26 cellular contexts compared by ENCODE assay signal in genomic region chrX:120813982-120814381, GRCh38.
"Had no signal": no experiment of that assay in that cellular context is flagged by ENCODE, and none has a peak within 500 bp of the region (broad histone marks: within the 10 kb centered on the region; RNA-seq: fewer than 3 reads in every experiment).

No MANE protein-coding gene starts in this region.

- H3K4me1 ChIP-seq: prostate gland, right atrium auricular region, suprapubic skin, transverse colon, upper lobe of right lung, uterus had no signal

- H3K27ac Mint-ChIP-seq: effector memory CD8-positive, alpha-beta T cell; memory B cell; mesothelial cell of epicardium; naive B cell; natural killer cell treated with Interleukin-12 subunit alpha and Interleukin-12 subunit beta and Interleukin-15 and Interleukin-18, amount 100 ng/mL, for 72 hours; stimulated activated naive CD8-positive, alpha-beta T cell treated with anti-CD3 and anti-CD28 coated beads, Interleukin-15, amount 100 ng/mL, for 72 hours had no signal

- H3K4me2 ChIP-seq: smooth muscle cell had no signal

- H3K4me3 Mint-ChIP-seq: effector memory CD8-positive, alpha-beta T cell; memory B cell; mesothelial cell of epicardium; naive B cell; natural killer cell treated with Interleukin-12 subunit alpha and Interleukin-12 subunit beta and Interleukin-15 and Interleukin-18, amount 100 ng/mL, for 72 hours; stimulated activated naive CD8-positive, alpha-beta T cell treated with anti-CD3 and anti-CD28 coated beads, Interleukin-15, amount 100 ng/mL, for 72 hours had no signal

- H3K36me3 Mint-ChIP-seq: memory B cell; mesothelial cell of epicardium; naive B cell; natural killer cell treated with Interleukin-12 subunit alpha and Interleukin-12 subunit beta and Interleukin-15 and Interleukin-18, amount 100 ng/mL, for 72 hours had no signal

- FAIRE-seq: frontal cortex, kidney had no signal

- H3K4me3 ChIP-seq: lung, mucosa of descending colon, prostate gland, right atrium auricular region, smooth muscle cell, suprapubic skin, transverse colon, upper lobe of right lung, uterus had no signal

- H3K9me3 ChIP-seq: mucosa of descending colon, prostate gland, suprapubic skin, transverse colon, upper lobe of right lung, uterus had no signal

- H3K4me1 Mint-ChIP-seq: memory B cell; mesothelial cell of epicardium; naive B cell; stimulated activated naive CD8-positive, alpha-beta T cell treated with anti-CD3 and anti-CD28 coated beads, Interleukin-15, amount 100 ng/mL, for 72 hours had no signal

- H3K36me3 ChIP-seq: prostate gland, right atrium auricular region, suprapubic skin, transverse colon, upper lobe of right lung, uterus had no signal

- H3K9me3 Mint-ChIP-seq: effector memory CD8-positive, alpha-beta T cell; memory B cell; natural killer cell treated with Interleukin-12 subunit alpha and Interleukin-12 subunit beta and Interleukin-15 and Interleukin-18, amount 100 ng/mL, for 72 hours; stimulated activated naive CD8-positive, alpha-beta T cell treated with anti-CD3 and anti-CD28 coated beads, Interleukin-15, amount 100 ng/mL, for 72 hours had no signal

- H3K27me3 ChIP-seq: right atrium auricular region, suprapubic skin, transverse colon, upper lobe of right lung, uterus had no signal

- ATAC-seq: effector memory CD8-positive, alpha-beta T cell; left lobe of liver; mucosa of descending colon; natural killer cell treated with Interleukin-12 subunit alpha and Interleukin-12 subunit beta and Interleukin-15 and Interleukin-18, amount 100 ng/mL, for 72 hours; sciatic nerve; stimulated activated naive CD8-positive, alpha-beta T cell treated with anti-CD3 and anti-CD28 coated beads, Interleukin-15, amount 100 ng/mL, for 72 hours; upper lobe of right lung had no signal

- DNase-seq: cortex of kidney; effector memory CD8-positive, alpha-beta T cell; kidney; mucosa of descending colon; naive B cell; nucleus accumbens; stimulated activated CD4-positive, alpha-beta T cell treated with anti-CD3 and anti-CD28 coated beads, Interleukin-12 subunit alpha, Interleukin-12 subunit beta, amount 100 ng/mL, for 4 hours; stimulated activated CD4-positive, alpha-beta T cell treated with anti-CD3 and anti-CD28 coated beads, Interleukin-1b, Interleukin-23, amount 100 ng/mL, for 48 hours; stimulated activated CD4-positive, alpha-beta T cell treated with anti-CD3 and anti-CD28 coated beads, Interleukin-4, amount 100 ng/mL, for 1 hour; stimulated activated CD8-positive, alpha-beta memory T cell treated with anti-CD3 and anti-CD28 coated beads, Interleukin-4, amount 100 ng/mL, for 48 hours; stimulated activated naive CD4-positive, alpha-beta T cell; stimulated activated naive CD8-positive, alpha-beta T cell treated with anti-CD3 and anti-CD28 coated beads, Interleukin-15, amount 100 ng/mL, for 72 hours; transverse colon; upper lobe of right lung; uterus had no signal

- H3K27ac ChIP-seq: prostate gland, right atrium auricular region, suprapubic skin, transverse colon, upper lobe of right lung, uterus had no signal
